ENCODE assay signal across 9 cellular contexts in the genomic region with DNA sequence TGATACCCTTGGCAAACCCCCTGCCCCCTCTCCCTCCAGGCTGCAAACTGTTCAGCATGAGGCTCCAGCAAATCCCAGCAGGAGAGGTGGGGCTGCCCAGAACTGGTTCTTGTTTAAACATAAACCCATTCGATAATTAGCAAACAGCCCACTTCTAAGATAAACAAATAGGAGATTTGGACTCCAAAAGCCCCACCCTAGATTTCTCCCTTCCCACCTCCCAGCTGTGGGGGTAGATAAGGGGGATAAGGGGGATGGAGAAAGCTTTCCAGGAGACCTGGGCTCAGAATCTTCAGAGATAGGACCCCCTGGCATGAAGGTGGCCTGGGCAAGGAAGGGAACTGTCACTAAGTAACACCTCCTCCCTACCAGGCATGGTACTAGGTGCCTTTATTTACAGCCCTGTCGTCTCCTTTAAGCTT. TPM values are rescaled to one million over a fixed set of nuclear protein-coding genes. Genes with fewer than 3 reads are reported as not detected.
A peak's percentile ranks its signal among the peaks of the same experiment; 100 is the strongest.
DNase-seq lines count a peak whose midpoint lies in the region; ATAC-seq and TF ChIP-seq lines count a peak whose summit lies in the region.
"Had no signal": no experiment of that assay in that cellular context is flagged by ENCODE, and none has a peak within 500 bp of the region (broad histone marks: within the 10 kb centered on the region; RNA-seq: fewer than 3 reads in every experiment).

No MANE protein-coding gene starts in this region.

- H3K27ac Mint-ChIP-seq in brain, result peak overlapping the region in 4 of 5 experiments; percentile 58 to 93 (median 86)

- peak overlapping the region; percentile 92 for H3K56ac ChIP-seq in mesendoderm (ENCODE audit: low read length)

- H3K4me2 ChIP-seq in mesendoderm (ENCODE audit: low read length), result peak overlapping the region; percentile 13

- H4K8ac ChIP-seq in mesendoderm (ENCODE audit: low read depth, low read length), result no peak overlapping the region

- H3K9me3 Mint-ChIP-seq in brain, result no peaks in the 10 kb centered on the region

- no peak overlapping the region for H4K5ac ChIP-seq in mesendoderm (ENCODE audit: low read length)

- intact Hi-C loops in heart right ventricle (cut with DNase I) (loop anchor here in 3 of 10 donors (2.0 kb wide), 1 partner anchor 15 kb away; no protein-coding TSS in a partner anchor), left ventricle myocardium superior (cut with micrococcal nuclease) (no loop called here), uterus (cut with DNase I; ENCODE audit: low total_unique reads) (no loop called here)

- H3K27ac ChIP-seq in heart right ventricle, result peak overlapping the region; percentile 83 to 97 (median 94)
- H3K27ac ChIP-seq in mesendoderm (ENCODE audit: low read depth, low read length), result peak overlapping the region; percentile 97
- H3K27ac ChIP-seq in uterus, result peak overlapping the region; percentile 91 to 97

- peak overlapping the region; percentile 39 for H2BK120ac ChIP-seq in mesendoderm (ENCODE audit: low read depth, low read length)

- 35 to 43% methylated on average over 2 of the region's 2 CpGs for WGBS in heart right ventricle, 2 donors
- no CpG with 5 or more reads among the region's 2 CpGs for WGBS in mesendoderm (ENCODE audit: extremely low coverage, insufficient coverage, low lambda C conversion rate)

- H3K4me1 ChIP-seq in heart right ventricle, result peaks cover 11 to 90% (median 84%) of the 10 kb centered on the region in 9 donors
- H3K4me1 ChIP-seq in mesendoderm (ENCODE audit: control insufficient read depth, low read depth, low read length), result peaks cover 59% of the 10 kb centered on the region
- peaks cover 14 to 25% of the 10 kb centered on the region in 2 donors for H3K4me1 ChIP-seq in uterus

- ATAC-seq in heart right ventricle, result no peak
- no peak for ATAC-seq in left ventricle myocardium superior

- TF ChIP-seq CTCF in heart right ventricle (IDR thresholded peaks at IDR 0.05) (no peak), brain (conservative IDR thresholded peaks at IDR 0.05) (no peak), uterus (IDR thresholded peaks at IDR 0.05) (no peak)

- peaks cover 21% of the 10 kb centered on the region for H3K27me3 Mint-ChIP-seq in brain

- H3K36me3 Mint-ChIP-seq in brain, result no peaks in the 10 kb centered on the region

- H3K4me3 ChIP-seq in heart right ventricle (peak overlapping the region in 3 of 10 donors; percentile 5 to 86 (median 13)), mesendoderm (ENCODE audit: low read length) (no peak overlapping the region), uterus (no peak overlapping the region)

- no peak overlapping the region for H2BK15ac ChIP-seq in mesendoderm (replicated peaks; ENCODE audit: low read depth)

- no peak overlapping the region for H3K23ac ChIP-seq in mesendoderm (ENCODE audit: low read length)

- peak overlapping the region; percentile 69 for H2BK5ac ChIP-seq in mesendoderm (ENCODE audit: low read length)

- peak overlapping the region; percentile 84 for H3K18ac ChIP-seq in mesendoderm (ENCODE audit: low read length)

- H3K9ac ChIP-seq in mesendoderm (ENCODE audit: low read length), result peak overlapping the region; percentile 37

- peaks cover 33% of the 10 kb centered on the region for H3K79me1 ChIP-seq in mesendoderm (ENCODE audit: low read length)

- DNase-seq in heart right ventricle, result no peak
- DNase-seq in left ventricle myocardium superior, result no peak
- peak; percentile 78 for DNase-seq in mesendoderm
- no peak for DNase-seq in uterus
- no peak for DNase-seq in activated T-cell treated with anti-CD3 and anti-CD28 coated beads, Interleukin-2, amount 50 U/mL, for 48 hours
- no peak for DNase-seq in foreskin melanocyte
- no peak for DNase-seq in AG08396 (ENCODE audit: low spot score)

- H3K9me3 ChIP-seq in heart right ventricle, result no peaks in the 10 kb centered on the region
- H3K9me3 ChIP-seq in uterus, result no peaks in the 10 kb centered on the region

- peak overlapping the region; percentile 41 for H2AK5ac ChIP-seq in mesendoderm (ENCODE audit: low read length)

- H3K79me2 ChIP-seq in mesendoderm (ENCODE audit: control insufficient read depth, insufficient read depth, low read length), result peaks cover 65% of the 10 kb centered on the region

- H3K4me1 Mint-ChIP-seq in brain, result peaks cover 75% of the 10 kb centered on the region

- H3K4me3 Mint-ChIP-seq in brain, result peak overlapping the region in 2 of 5 experiments; percentile 49 to 61

- H3K4ac ChIP-seq in mesendoderm (ENCODE audit: low read depth, low read length), result peak overlapping the region; percentile 63

- no peak for TF ChIP-seq POLR2A in uterus (IDR thresholded peaks at IDR 0.05)

- peaks cover 0 to 6% (median 0%) of the 10 kb centered on the region in 9 donors for H3K36me3 ChIP-seq in heart right ventricle
- no peaks in the 10 kb centered on the region for H3K36me3 ChIP-seq in mesendoderm (ENCODE audit: control insufficient read depth, insufficient read depth, low read length)
- no peaks in the 10 kb centered on the region for H3K36me3 ChIP-seq in uterus

- no peaks in the 10 kb centered on the region for H3K27me3 ChIP-seq in heart right ventricle
- no peaks in the 10 kb centered on the region for H3K27me3 ChIP-seq in mesendoderm (ENCODE audit: insufficient read depth, low read length, poor library complexity)
- no peaks in the 10 kb centered on the region for H3K27me3 ChIP-seq in uterus

RNA-seq across cellular contexts. Expression of a gene that starts 4.8 kb away (rescaled TPM):
- total RNA-seq in heart right ventricle (100 to 1,000 TPM in 5 of 10 donors, 10 to 100 TPM in 5; 66.9 to 161 (median 102) TPM), left ventricle myocardium superior (76.9 TPM), uterus (10 to 100 TPM in 3 of 4 donors, 1 to 10 TPM in 1; 7.9 to 77.9 (median 48.4) TPM)
- polyA plus RNA-seq in heart right ventricle (10 to 100 TPM; 48.4 to 64.5 TPM), brain (ENCODE audit: insufficient read depth, low read depth, low replicate concordance) (63.5 TPM)
- 33.0 TPM for polyA plus RNA-seq in mesendoderm (2013, experiment 1 of 2)
- 33.2 TPM for polyA plus RNA-seq in mesendoderm (2013, experiment 2 of 2)

RNA-seq across cellular contexts. Expression of a gene that starts 19.5 kb away (rescaled TPM):
- total RNA-seq in heart right ventricle (10 to 100 TPM; 13.9 to 27.9 (median 18.2) TPM), left ventricle myocardium superior (22.6 TPM), uterus (10 to 100 TPM; 19.0 to 35.6 (median 25.0) TPM)
- polyA plus RNA-seq in heart right ventricle (10 to 100 TPM; 11.7 to 34.5 TPM), brain (ENCODE audit: insufficient read depth, low read depth, low replicate concordance) (34.6 TPM)
- polyA plus RNA-seq in mesendoderm (2013, experiment 1 of 2), result 13.8 TPM
- 13.5 TPM for polyA plus RNA-seq in mesendoderm (2013, experiment 2 of 2)

RNA-seq across cellular contexts. Expression of a gene that starts 34.7 kb away (rescaled TPM):
- total RNA-seq in heart right ventricle, result 1 to 10 TPM in 8 of 10 donors, under 1 TPM in 2; 0.59 to 2.4 (median 1.3) TPM
- polyA plus RNA-seq in heart right ventricle, result 1 to 10 TPM in 1 of 2 donors, under 1 TPM in 1; 0.43 to 1.1 TPM
- total RNA-seq in left ventricle myocardium superior, result 2.1 TPM
- 4.8 TPM for polyA plus RNA-seq in brain (ENCODE audit: insufficient read depth, low read depth, low replicate concordance)
- 0.07 TPM for polyA plus RNA-seq in mesendoderm (2013, experiment 1 of 2)
- polyA plus RNA-seq in mesendoderm (2013, experiment 2 of 2), result not detected
- 1 to 10 TPM in 1 of 4 donors, not detected in 3; 1.9 TPM for total RNA-seq in uterus
- total RNA-seq: LHCN-M2 had no signal

RNA-seq across cellular contexts. Expression of a gene that starts 35.4 kb away (rescaled TPM):
- total RNA-seq in heart right ventricle (under 1 TPM in 2 of 10 donors, not detected in 8; 0.24 to 0.28 TPM), left ventricle myocardium superior (not detected), uterus (1 to 10 TPM in 1 of 4 donors, not detected in 3; 5.6 TPM)
- polyA plus RNA-seq in heart right ventricle (under 1 TPM in 1 of 2 donors, not detected in 1; 0.06 TPM), brain (ENCODE audit: insufficient read depth, low read depth, low replicate concordance) (0.20 TPM)
- 0.98 TPM for polyA plus RNA-seq in mesendoderm (2013, experiment 1 of 2)
- 1.0 TPM for polyA plus RNA-seq in mesendoderm (2013, experiment 2 of 2)

RNA-seq across cellular contexts. Expression of a gene that starts 36.8 kb away (rescaled TPM):
- total RNA-seq in heart right ventricle (not detected), left ventricle myocardium superior (not detected), uterus (not detected)
- polyA plus RNA-seq in heart right ventricle (under 1 TPM in 1 of 2 donors, not detected in 1; 0.06 TPM), brain (ENCODE audit: insufficient read depth, low read depth, low replicate concordance) (not detected)
- 0.25 TPM for polyA plus RNA-seq in mesendoderm (2013, experiment 1 of 2)
- polyA plus RNA-seq in mesendoderm (2013, experiment 2 of 2), result 0.24 TPM
- total RNA-seq: LHCN-M2 had no signal
